In genomic region chr1:10472220-10473144, GRCh38 we compare ENCODE assay signal across 1 cellular context.
A peak's percentile ranks its signal among the peaks of the same experiment; 100 is the strongest.
TF ChIP-seq lines count a peak whose summit lies in the region.

DFFA (minus strand) TSS chr1:10472529; CDS start chr1:10472458, 71 bp downstream.

TF ChIP-seq in HepG2, 621 proteins besides CTCF, POLR2A, EP300 and RAD21 (continued from another document and continues in another):
- TF ChIP-seq ZNF782 (CRISPR knock-in tag; IDR thresholded peaks at IDR 0.05; ENCODE audit: borderline replicate concordance) (peak; percentile 43; the same call in 1 of the 2 replicates), GATAD2A (CRISPR knock-in tag; IDR thresholded peaks at IDR 0.05) (peak; percentile 46; the same call in 1 of the 2 replicates), SNAPC5 (CRISPR knock-in tag; IDR thresholded peaks at IDR 0.05; ENCODE audit: borderline replicate concordance) (no peak), ZNF609 (CRISPR knock-in tag; IDR thresholded peaks at IDR 0.05; ENCODE audit: borderline replicate concordance) (no peak), ZNF101 (CRISPR knock-in tag; IDR thresholded peaks at IDR 0.05; ENCODE audit: borderline replicate concordance, low read depth) (no peak), ZNF12 (CRISPR knock-in tag; IDR thresholded peaks at IDR 0.05) (no peak), KLF12 (CRISPR knock-in tag; IDR thresholded peaks at IDR 0.05; ENCODE audit: borderline replicate concordance) (no peak), CBX5 (CRISPR knock-in tag; IDR thresholded peaks at IDR 0.05; ENCODE audit: borderline replicate concordance) (peak; percentile 82; the same call in 1 of the 2 replicates), HDAC2 (CRISPR knock-in tag; IDR thresholded peaks at IDR 0.05) (peak; percentile 85), ZNF614 (CRISPR knock-in tag; IDR thresholded peaks at IDR 0.05; ENCODE audit: borderline replicate concordance) (peak; percentile 74; the same call in 1 of the 2 replicates), HOXA5 (CRISPR knock-in tag; IDR thresholded peaks at IDR 0.05) (no peak), ZNF430 (CRISPR knock-in tag; IDR thresholded peaks at IDR 0.05) (peak; percentile 67; the same call in 1 of the 2 replicates), NR0B2 (CRISPR knock-in tag; IDR thresholded peaks at IDR 0.05) (peak; percentile 71), ZBTB10 (CRISPR knock-in tag; IDR thresholded peaks at IDR 0.05; ENCODE audit: borderline replicate concordance) (no peak), ZNF670 (CRISPR knock-in tag; IDR thresholded peaks at IDR 0.05; ENCODE audit: borderline replicate concordance) (no peak; the same call in 1 of the 2 replicates), ATF6 (CRISPR knock-in tag; conservative IDR thresholded peaks at IDR 0.05) (0 out of 2 replicates have a peak, but pooled peaks have one; percentile 51), ZNF510 (CRISPR knock-in tag; IDR thresholded peaks at IDR 0.05; ENCODE audit: low read depth) (no peak), GFI1 (CRISPR knock-in tag; IDR thresholded peaks at IDR 0.05; ENCODE audit: borderline replicate concordance) (peak; percentile 41; the same call in 1 of the 2 replicates), SATB2 (CRISPR knock-in tag; IDR thresholded peaks at IDR 0.05) (no peak), CCAR2 (optimal IDR thresholded peaks at IDR 0.05; ENCODE audit: low read depth, low read length) (no peak), ZFX (CRISPR knock-in tag; IDR thresholded peaks at IDR 0.05; ENCODE audit: low read depth) (peak; percentile 98), MXD4 (CRISPR knock-in tag; IDR thresholded peaks at IDR 0.05) (peak; percentile 95), ZNF496 (CRISPR knock-in tag; IDR thresholded peaks at IDR 0.05; ENCODE audit: insufficient replicate concordance) (no peak), PLRG1 (conservative IDR thresholded peaks at IDR 0.05) (no peak), ZNF367 (CRISPR knock-in tag; IDR thresholded peaks at IDR 0.05; ENCODE audit: borderline replicate concordance) (no peak; the same call in 1 of the 2 replicates), NFIB (CRISPR knock-in tag; IDR thresholded peaks at IDR 0.05; ENCODE audit: borderline replicate concordance) (no peak), TERF1 (CRISPR knock-in tag; IDR thresholded peaks at IDR 0.05) (no peak), DPF2 (CRISPR knock-in tag; IDR thresholded peaks at IDR 0.05; ENCODE audit: borderline replicate concordance, low read depth) (no peak), HBP1 (CRISPR knock-in tag; IDR thresholded peaks at IDR 0.05; ENCODE audit: low read depth) (0 out of 2 replicates have a peak, but pooled peaks have one; percentile 37), ZNF280B (CRISPR knock-in tag; IDR thresholded peaks at IDR 0.05; ENCODE audit: borderline replicate concordance) (peak; percentile 57; the same call in 1 of the 2 replicates), HINFP (CRISPR knock-in tag; IDR thresholded peaks at IDR 0.05; ENCODE audit: low read depth) (no peak), ZNF296 (CRISPR knock-in tag; conservative IDR thresholded peaks at IDR 0.05) (no peak), TOPORS (CRISPR knock-in tag; IDR thresholded peaks at IDR 0.05) (no peak), ZSCAN5A (CRISPR knock-in tag; IDR thresholded peaks at IDR 0.05; ENCODE audit: borderline replicate concordance) (no peak), ZFP91 (CRISPR knock-in tag; IDR thresholded peaks at IDR 0.05; ENCODE audit: borderline replicate concordance) (peak; percentile 89), PRMT3 (CRISPR knock-in tag; IDR thresholded peaks at IDR 0.05; ENCODE audit: borderline replicate concordance, low read depth) (no peak), ZNF883 (CRISPR knock-in tag; IDR thresholded peaks at IDR 0.05; ENCODE audit: not compliant biosample characterization) (peak; percentile 71), ERF (CRISPR knock-in tag; IDR thresholded peaks at IDR 0.05) (peak; percentile 89; the same call in 1 of the 2 replicates), ZNF724P (CRISPR knock-in tag; IDR thresholded peaks at IDR 0.05; ENCODE audit: borderline replicate concordance) (no peak; the same call in 1 of the 2 replicates), FOXA3 (CRISPR knock-in tag; IDR thresholded peaks at IDR 0.05) (peak; percentile 54), CHD4 (IDR thresholded peaks at IDR 0.05; ENCODE audit: borderline replicate concordance, low read length) (no peak), EHMT2 (IDR thresholded peaks at IDR 0.05; ENCODE audit: borderline replicate concordance, low read depth, low read length) (no peak)
